ENCODE assay signal across 21 cellular contexts in the genomic region with DNA sequence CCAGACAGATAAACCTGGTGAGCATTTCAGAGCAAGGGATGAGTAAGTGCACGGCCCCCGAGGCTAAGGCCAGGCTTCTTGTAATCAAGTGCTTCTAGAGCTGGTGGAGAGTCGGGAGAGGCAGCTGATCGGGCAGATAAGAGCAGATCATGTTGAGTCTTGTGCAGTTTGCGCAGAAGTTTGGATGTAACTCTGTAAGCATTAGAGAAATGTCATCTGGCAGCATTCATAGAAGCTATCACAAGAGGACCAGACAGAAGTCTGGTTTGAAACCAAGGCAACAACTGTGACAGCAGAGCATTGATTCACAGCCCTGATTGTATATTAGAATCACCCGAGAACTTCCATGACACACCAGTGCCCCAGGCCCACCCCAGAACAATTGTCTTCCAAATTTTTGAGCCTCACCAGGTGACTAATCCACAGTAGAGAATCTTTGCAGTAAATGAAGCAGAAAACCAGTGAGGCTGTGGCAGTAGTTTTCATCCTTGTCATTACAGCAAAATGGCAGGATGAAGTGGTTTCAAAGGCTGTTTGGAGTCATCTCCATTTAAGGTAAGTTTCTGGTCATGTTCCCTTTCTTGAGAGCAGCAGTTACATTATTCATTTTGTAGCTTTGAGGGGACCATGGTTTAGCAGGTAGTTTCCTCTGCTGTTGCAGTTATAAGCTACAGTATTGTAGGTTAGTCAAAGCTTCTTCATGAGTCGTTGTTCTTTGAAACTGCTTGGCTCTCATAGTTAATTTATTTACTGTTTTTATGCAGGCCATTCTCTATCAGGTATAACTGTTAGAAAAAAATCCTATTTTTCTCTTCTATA.
DNase-seq lines count a peak whose midpoint lies in the region; TF ChIP-seq lines count a peak whose summit lies in the region.
"Had no signal": no experiment of that assay in that cellular context is flagged by ENCODE, and none has a peak within 500 bp of the region (broad histone marks: within the 10 kb centered on the region; RNA-seq: fewer than 3 reads in every experiment).

No MANE protein-coding gene starts in this region.

- H3K27me3 ChIP-seq in mesendoderm (ENCODE audit: insufficient read depth, low read length, poor library complexity) (no peaks in the 10 kb centered on the region), colonic mucosa (no peaks in the 10 kb centered on the region), adrenal gland (no peaks in the 10 kb centered on the region), WERI-Rb-1 (ENCODE audit: insufficient read depth, low read depth, severe bottlenecking) (no peaks in the 10 kb centered on the region)
- H3K27me3 ChIP-seq: body of pancreas, vagina had no signal

- H3K79me2 ChIP-seq in mesendoderm (ENCODE audit: control insufficient read depth, insufficient read depth, low read length), result no peaks in the 10 kb centered on the region

- no peak for TF ChIP-seq POLR2A in adrenal gland (IDR thresholded peaks at IDR 0.05)

- H4K8ac ChIP-seq in mesendoderm (ENCODE audit: low read depth, low read length), result no peak overlapping the region

- no peak overlapping the region for H2BK120ac ChIP-seq in mesendoderm (ENCODE audit: low read depth, low read length)

- H4K5ac ChIP-seq in mesendoderm (ENCODE audit: low read length), result no peak overlapping the region

- intact Hi-C loops in colonic mucosa (cut with DNase I), result no loop called here
- intact Hi-C loops in adrenal gland (cut with DNase I), result no loop called here

- no peaks in the 10 kb centered on the region for H3K36me3 ChIP-seq in mesendoderm (ENCODE audit: control insufficient read depth, insufficient read depth, low read length)
- H3K36me3 ChIP-seq in colonic mucosa, result no peaks in the 10 kb centered on the region
- peaks cover 0 to 8% of the 10 kb centered on the region in 2 donors for H3K36me3 ChIP-seq in adrenal gland (replicated peaks in 1 of 2)
- H3K36me3 ChIP-seq in WERI-Rb-1, result peaks cover 17% of the 10 kb centered on the region

- no peak overlapping the region for H2BK15ac ChIP-seq in mesendoderm (replicated peaks; ENCODE audit: low read depth)

- H3K4me1 ChIP-seq in mesendoderm (ENCODE audit: control insufficient read depth, low read depth, low read length) (peaks cover 3% of the 10 kb centered on the region), colonic mucosa (no peaks in the 10 kb centered on the region), adrenal gland (replicated peaks in 1 of 2) (no peaks in the 10 kb centered on the region)
- H3K4me1 ChIP-seq: body of pancreas, psoas muscle, vagina had no signal

- no peaks in the 10 kb centered on the region for H3K9me3 ChIP-seq in colonic mucosa
- no peaks in the 10 kb centered on the region for H3K9me3 ChIP-seq in adrenal gland (replicated peaks in 1 of 3)
- H3K9me3 ChIP-seq in WERI-Rb-1 (ENCODE audit: severe bottlenecking), result no peaks in the 10 kb centered on the region
- H3K9me3 ChIP-seq: body of pancreas, psoas muscle, vagina had no signal

- no peak overlapping the region for H2AK5ac ChIP-seq in mesendoderm (ENCODE audit: low read length)

- no peak overlapping the region for H3K4ac ChIP-seq in mesendoderm (ENCODE audit: low read depth, low read length)

- H3K23ac ChIP-seq in mesendoderm (ENCODE audit: low read length), result no peak overlapping the region

- no peak overlapping the region for H3K9ac ChIP-seq in mesendoderm (ENCODE audit: low read length)
- no peak overlapping the region for H3K9ac ChIP-seq in colonic mucosa (ENCODE audit: low read depth in 2 of 2, low read length in 2 of 2)

- H3K56ac ChIP-seq in mesendoderm (ENCODE audit: low read length), result no peak overlapping the region

- no peak overlapping the region for H3K18ac ChIP-seq in mesendoderm (ENCODE audit: low read length)

- TF ChIP-seq CTCF in colonic mucosa (IDR thresholded peaks at IDR 0.05) (no peak), adrenal gland (IDR thresholded peaks at IDR 0.05) (no peak), WERI-Rb-1 (IDR thresholded peaks at IDR 0.05; ENCODE audit: low read depth, low read length) (no peak)

- no peak overlapping the region for H2BK5ac ChIP-seq in mesendoderm (ENCODE audit: low read length)

- H3K27ac ChIP-seq in mesendoderm (ENCODE audit: low read depth, low read length) (no peak overlapping the region), colonic mucosa (no peak overlapping the region), adrenal gland (no peak overlapping the region), WERI-Rb-1 (no peak overlapping the region)
- H3K27ac ChIP-seq: body of pancreas, psoas muscle, vagina had no signal

- H3K4me3 ChIP-seq in mesendoderm (ENCODE audit: low read length) (no peak overlapping the region), colonic mucosa (no peak overlapping the region), adrenal gland (no peak overlapping the region), WERI-Rb-1 (ENCODE audit: low read depth, low read length) (no peak overlapping the region)
- H3K4me3 ChIP-seq: body of pancreas, psoas muscle, vagina had no signal

- DNase-seq in ELR (ENCODE audit: low read depth), result peak; percentile 79
- DNase-seq in NCI-H524 (lab: John Stamatoyannopoulos, UW), result peak; percentile 53 to 80
- peak; percentile 52 for DNase-seq in ecto neural progenitor cell (ENCODE audit: low spot score)
- DNase-seq in mesendoderm, result peak; percentile 46
- DNase-seq in colonic mucosa, result no peak
- DNase-seq in adrenal gland, result no peak
- DNase-seq in WERI-Rb-1, result no peak
- no peak for DNase-seq in SIG-M5 (lab: John Stamatoyannopoulos, UW)
- DNase-seq: activated CD4-positive, CD25-positive, alpha-beta regulatory T cell treated with anti-CD3 and anti-CD28 coated beads, Interleukin-2, amount 50 U/mL, for 72 hours; activated naive CD4-positive, alpha-beta T cell; body of pancreas; dermis blood vessel endothelial cell; Kasumi-1; left ventricle myocardium superior; naive B cell; NCI-H1436 treated with DMSO at 0.1 percent for 48 hours; NCI-H510A treated with DMSO at 0.1 percent for 48 hours; psoas muscle; stimulated activated CD4-positive, alpha-beta T cell treated with anti-CD3 and anti-CD28 coated beads, Interleukin-12 subunit alpha, Interleukin-12 subunit beta, amount 100 ng/mL, for 4 hours; T-helper 1 cell had no signal

- no peaks in the 10 kb centered on the region for H3K79me1 ChIP-seq in mesendoderm (ENCODE audit: low read length)

- no CpG with 5 or more reads among the region's 7 CpGs for WGBS in mesendoderm (ENCODE audit: extremely low coverage, insufficient coverage, low lambda C conversion rate)
- WGBS in adrenal gland, 4 donors, result 81 to 88% (median 82%) methylated on average over 7 of the region's 7 CpGs

- no peak overlapping the region for H3K4me2 ChIP-seq in mesendoderm (ENCODE audit: low read length)

Comparison
In these comparisons a context has a peak if more than half of its experiments do, and no peak if none do; other contexts are left out.
1. DNase-seq: peak in ELR (single experiment), NCI-H524 (2 of 2), ecto neural progenitor cell (single experiment) and mesendoderm (single experiment); none in colonic mucosa (single experiment), adrenal gland (0 of 7), WERI-Rb-1 (single experiment) and SIG-M5 (single experiment).